1 cellular context compared by ENCODE assay signal in the genomic region with DNA sequence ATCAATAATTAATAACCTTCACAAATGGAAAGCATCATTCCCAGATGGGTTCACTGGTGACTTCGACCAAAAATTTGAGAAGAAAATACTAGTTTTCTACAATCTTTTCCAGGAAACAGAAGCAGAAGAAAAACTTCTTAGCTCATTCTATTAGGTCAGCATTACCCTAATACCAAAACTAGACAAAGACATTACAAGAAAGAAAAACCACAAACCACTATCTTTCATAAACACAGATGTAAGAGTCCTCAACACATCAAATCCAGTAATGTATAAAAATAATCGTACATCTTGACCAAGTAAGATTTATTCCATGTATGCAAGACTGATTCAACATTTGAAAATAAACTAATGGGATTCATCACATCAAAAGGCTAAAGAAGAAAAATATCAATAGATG.
TF ChIP-seq lines count a peak whose summit lies in the region.

No MANE protein-coding gene starts in this region.

TF ChIP-seq in GM12878, 131 proteins besides CTCF, POLR2A, EP300 and RAD21 (continued from another document):
- TF ChIP-seq, protein P1, sequence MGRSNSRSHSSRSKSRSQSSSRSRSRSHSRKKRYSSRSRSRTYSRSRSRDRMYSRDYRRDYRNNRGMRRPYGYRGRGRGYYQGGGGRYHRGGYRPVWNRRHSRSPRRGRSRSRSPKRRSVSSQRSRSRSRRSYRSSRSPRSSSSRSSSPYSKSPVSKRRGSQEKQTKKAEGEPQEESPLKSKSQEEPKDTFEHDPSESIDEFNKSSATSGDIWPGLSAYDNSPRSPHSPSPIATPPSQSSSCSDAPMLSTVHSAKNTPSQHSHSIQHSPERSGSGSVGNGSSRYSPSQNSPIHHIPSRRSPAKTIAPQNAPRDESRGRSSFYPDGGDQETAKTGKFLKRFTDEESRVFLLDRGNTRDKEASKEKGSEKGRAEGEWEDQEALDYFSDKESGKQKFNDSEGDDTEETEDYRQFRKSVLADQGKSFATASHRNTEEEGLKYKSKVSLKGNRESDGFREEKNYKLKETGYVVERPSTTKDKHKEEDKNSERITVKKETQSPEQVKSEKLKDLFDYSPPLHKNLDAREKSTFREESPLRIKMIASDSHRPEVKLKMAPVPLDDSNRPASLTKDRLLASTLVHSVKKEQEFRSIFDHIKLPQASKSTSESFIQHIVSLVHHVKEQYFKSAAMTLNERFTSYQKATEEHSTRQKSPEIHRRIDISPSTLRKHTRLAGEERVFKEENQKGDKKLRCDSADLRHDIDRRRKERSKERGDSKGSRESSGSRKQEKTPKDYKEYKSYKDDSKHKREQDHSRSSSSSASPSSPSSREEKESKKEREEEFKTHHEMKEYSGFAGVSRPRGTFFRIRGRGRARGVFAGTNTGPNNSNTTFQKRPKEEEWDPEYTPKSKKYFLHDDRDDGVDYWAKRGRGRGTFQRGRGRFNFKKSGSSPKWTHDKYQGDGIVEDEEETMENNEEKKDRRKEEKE (IDR thresholded peaks at IDR 0.05): no peak
- TF ChIP-seq CEBPB (IDR thresholded peaks at IDR 0.05; ENCODE audit: borderline replicate concordance in 1 of 2, low read depth in 2 of 2, low read length in 2 of 2): no peak
- TF ChIP-seq, protein P2, sequence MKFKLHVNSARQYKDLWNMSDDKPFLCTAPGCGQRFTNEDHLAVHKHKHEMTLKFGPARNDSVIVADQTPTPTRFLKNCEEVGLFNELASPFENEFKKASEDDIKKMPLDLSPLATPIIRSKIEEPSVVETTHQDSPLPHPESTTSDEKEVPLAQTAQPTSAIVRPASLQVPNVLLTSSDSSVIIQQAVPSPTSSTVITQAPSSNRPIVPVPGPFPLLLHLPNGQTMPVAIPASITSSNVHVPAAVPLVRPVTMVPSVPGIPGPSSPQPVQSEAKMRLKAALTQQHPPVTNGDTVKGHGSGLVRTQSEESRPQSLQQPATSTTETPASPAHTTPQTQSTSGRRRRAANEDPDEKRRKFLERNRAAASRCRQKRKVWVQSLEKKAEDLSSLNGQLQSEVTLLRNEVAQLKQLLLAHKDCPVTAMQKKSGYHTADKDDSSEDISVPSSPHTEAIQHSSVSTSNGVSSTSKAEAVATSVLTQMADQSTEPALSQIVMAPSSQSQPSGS (IDR thresholded peaks at IDR 0.05; ENCODE audit: low read length): 0 out of 2 replicates have a peak, but pooled peaks have one; percentile 19
TF ChIP-seq in GM12878: peak in this region for 4.
